Comparison of ENCODE assay signal across 8 cellular contexts in genomic region chr9:128899566-128900322, GRCh38. TPM values are rescaled to one million over a fixed set of nuclear protein-coding genes. Genes with fewer than 3 reads are reported as not detected.
DNase-seq lines count a peak whose midpoint lies in the region; ATAC-seq lines count a peak whose summit lies in the region.

No MANE protein-coding gene starts in this region.

- H3K27ac Mint-ChIP-seq in memory B cell = peak overlapping the region; percentile 95

- peaks cover 27% of the 10 kb centered on the region for H3K79me2 ChIP-seq in ACC112 (ENCODE audit: control insufficient read depth, insufficient read depth, low read length, unreplicated experiment)

- H3K9ac ChIP-seq in adipocyte (ENCODE audit: low read length) = no peak overlapping the region

- H3K9me3 ChIP-seq in KOPT-K1 (ENCODE audit: insufficient read depth, low read length, poor library complexity, severe bottlenecking) (no peaks in the 10 kb centered on the region), adipocyte (ENCODE audit: control insufficient read depth, low read length) (no peaks in the 10 kb centered on the region), MG63 (no peaks in the 10 kb centered on the region)

- H2AFZ ChIP-seq in ACC112 (ENCODE audit: low read length, unreplicated experiment) = no peak overlapping the region

- H3K27ac ChIP-seq in ACC112 (ENCODE audit: low read depth, low read length) (peak overlapping the region; percentile 30; the same call in 1 of the 2 replicates), KOPT-K1 (ENCODE audit: low read depth, low read length, poor library complexity, severe bottlenecking) (peak overlapping the region; percentile 57)

- peaks cover 14% of the 10 kb centered on the region; the same call in 1 of the 2 replicates for H3K36me3 ChIP-seq in ACC112 (ENCODE audit: insufficient read depth, low read length)
- H3K36me3 ChIP-seq in KOPT-K1 (ENCODE audit: insufficient read depth, low read length) = peaks cover 25% of the 10 kb centered on the region; the same call in 1 of the 2 replicates
- H3K36me3 ChIP-seq in adipocyte (ENCODE audit: control insufficient read depth, insufficient read depth, low read length, severe bottlenecking) = peaks cover 35% of the 10 kb centered on the region
- peaks cover 12% of the 10 kb centered on the region for H3K36me3 ChIP-seq in MG63

- H3K9me3 Mint-ChIP-seq in memory B cell = no peaks in the 10 kb centered on the region

- H3K4me1 ChIP-seq in ACC112 (ENCODE audit: control insufficient read depth, insufficient read depth, low read length, unreplicated experiment) (peaks cover 34% of the 10 kb centered on the region), adipocyte (ENCODE audit: control insufficient read depth, insufficient read depth, low read length) (peaks cover 4% of the 10 kb centered on the region)

- H3K27me3 Mint-ChIP-seq in memory B cell = no peaks in the 10 kb centered on the region

- H3K4me3 Mint-ChIP-seq in memory B cell = peak overlapping the region; percentile 53

- ATAC-seq in memory B cell (ENCODE audit: low read depth) (no peak), HG03097 (IDR thresholded peaks at IDR 0.05; ENCODE audit: low FRiP score, unreplicated experiment) (no peak)

- H3K27me3 ChIP-seq in ACC112 (ENCODE audit: insufficient read depth, low read length) = no peaks in the 10 kb centered on the region
- H3K27me3 ChIP-seq in adipocyte (replicated peaks; ENCODE audit: control insufficient read depth, insufficient read depth, low read length) = no peaks in the 10 kb centered on the region
- H3K27me3 ChIP-seq in MG63 = no peaks in the 10 kb centered on the region

- H3K4me3 ChIP-seq in ACC112 (ENCODE audit: low read depth, low read length) (no peak overlapping the region), adipocyte (ENCODE audit: low read length) (no peak overlapping the region), MG63 (no peak overlapping the region)

- DNase-seq in adipocyte (ENCODE audit: low read depth) (peak; percentile 21), memory B cell (ENCODE audit: low spot score in 2 of 2) (no peak), HCEC 1CT (no peak), COLO829 (ENCODE audit: low spot score) (no peak), MG63 (no peak)

- peaks cover 16% of the 10 kb centered on the region for H3K36me3 Mint-ChIP-seq in memory B cell

- peaks cover 35% of the 10 kb centered on the region for H3K4me1 Mint-ChIP-seq in memory B cell

RNA-seq across cellular contexts. Expression of gene LRRC8A, which starts 17.8 kb away (rescaled TPM):
- 13.8 and 19.1 TPM in 2 replicates for total RNA-seq in MG63 (2014; rRNA removed; shearing (Covaris generic); ENCODE audit: low replicate concordance)

RNA-seq across cellular contexts. Expression of gene KYAT1, which starts 18.0 kb away (rescaled TPM):
- total RNA-seq in MG63 (2014; rRNA removed; shearing (Covaris generic); ENCODE audit: low replicate concordance) = 9.6 and 17.8 TPM in 2 replicates

RNA-seq across cellular contexts. Expression of gene PHYHD1, which starts 21.0 kb away (rescaled TPM):
- total RNA-seq in MG63 (2014; rRNA removed; shearing (Covaris generic); ENCODE audit: low replicate concordance) = not detected in 2 replicates

RNA-seq across cellular contexts. Expression of gene DOLK, which starts 47.7 kb away (rescaled TPM):
- total RNA-seq in MG63 (2014; rRNA removed; shearing (Covaris generic); ENCODE audit: low replicate concordance) = 16.9 and 29.7 TPM in 2 replicates

RNA-seq across cellular contexts. Expression of gene NUP188, which starts 47.8 kb away (rescaled TPM):
- 14.5 and 22.4 TPM in 2 replicates for total RNA-seq in MG63 (2014; rRNA removed; shearing (Covaris generic); ENCODE audit: low replicate concordance)
